Comparison of ENCODE assay signal across 22 cellular contexts in genomic region chr11:1856306-1857005, GRCh38. TPM values are rescaled to one million over a fixed set of nuclear protein-coding genes. Genes with fewer than 3 reads are reported as not detected.
A peak's percentile ranks its signal among the peaks of the same experiment; 100 is the strongest.
DNase-seq lines count a peak whose midpoint lies in the region; ATAC-seq and TF ChIP-seq lines count a peak whose summit lies in the region.
"Had no signal": no experiment of that assay in that cellular context is flagged by ENCODE, and none has a peak within 500 bp of the region (broad histone marks: within the 10 kb centered on the region; RNA-seq: fewer than 3 reads in every experiment).

No MANE protein-coding gene starts in this region.

- no peaks in the 10 kb centered on the region for H3F3A ChIP-seq in neural progenitor cell (ENCODE audit: low read depth)

- H3K4me1 ChIP-seq in neural progenitor cell = peaks cover 8% of the 10 kb centered on the region
- H3K4me1 ChIP-seq: foreskin keratinocyte, sigmoid colon had no signal

- no peaks in the 10 kb centered on the region for H3K36me3 ChIP-seq in neural progenitor cell
- no peaks in the 10 kb centered on the region for H3K36me3 ChIP-seq in MG63
- H3K36me3 ChIP-seq: brain microvascular endothelial cell, sigmoid colon, WERI-Rb-1 had no signal

- CTCF ChIA-PET in activated CD4-positive, alpha-beta memory T cell treated with anti-CD3 and anti-CD28 coated beads for 36 hours (lab: Charles Lee) = interaction anchor here (0.8 to 5.1 kb wide), 3 partner anchors 26 to 310 kb away, joined by 3 to 23 read pairs (median 14); no protein-coding TSS in a partner anchor
- CTCF ChIA-PET in activated CD4-positive, alpha-beta memory T cell treated with anti-CD3 and anti-CD28 coated beads, Interleukin-2, amount 10 ng/mL, durations not matched to agents 7 days and 5 days (lab: Charles Lee) = interaction anchor here (0.8 to 1.3 kb wide), 2 partner anchors 20 to 23 kb away, joined by 3 to 4 read pairs; no protein-coding TSS in a partner anchor

- H3K9ac ChIP-seq in neural progenitor cell = no peak overlapping the region

- H3K4me3 ChIP-seq in GM12864 (ENCODE audit: low read depth, low read length) (peak overlapping the region; percentile 82), neural progenitor cell (no peak overlapping the region), MG63 (no peak overlapping the region)
- H3K4me3 ChIP-seq: sigmoid colon had no signal

- peaks cover 40% of the 10 kb centered on the region for H3K4me1 Mint-ChIP-seq in activated CD4-positive, alpha-beta memory T cell treated with anti-CD3 and anti-CD28 coated beads for 36 hours (ENCODE audit: low read depth)
- H3K4me1 Mint-ChIP-seq in activated CD4-positive, alpha-beta memory T cell treated with anti-CD3 and anti-CD28 coated beads, Interleukin-2, amount 10 ng/mL, durations not matched to agents 7 days and 5 days = peaks cover 33% of the 10 kb centered on the region
- peaks cover 16% of the 10 kb centered on the region for H3K4me1 Mint-ChIP-seq in activated naive CD8-positive, alpha-beta T cell treated with anti-CD3 and anti-CD28 coated beads, Interleukin-2, amount 10 ng/mL, durations not matched to agents 7 days and 5 days
- H3K4me1 Mint-ChIP-seq in neural progenitor cell = no peaks in the 10 kb centered on the region

- no peak overlapping the region for H2AFZ ChIP-seq in neural progenitor cell (replicated peaks)

- intact Hi-C loops in activated CD4-positive, alpha-beta memory T cell treated with anti-CD3 and anti-CD28 coated beads for 36 hours (cut with micrococcal nuclease) = no loop called here

- POLR2A ChIA-PET in activated CD4-positive, alpha-beta memory T cell treated with anti-CD3 and anti-CD28 coated beads for 36 hours (lab: Charles Lee) = interaction anchor here (3.2 kb wide), 1 partner anchor 13 kb away, joined by 13 read pairs; no protein-coding TSS in a partner anchor
- POLR2A ChIA-PET in activated CD4-positive, alpha-beta memory T cell treated with anti-CD3 and anti-CD28 coated beads, Interleukin-2, amount 10 ng/mL, durations not matched to agents 7 days and 5 days (lab: Charles Lee) = interaction anchor here (1.8 to 7.1 kb wide), 2 partner anchors 9 to 33 kb away, joined by 5 to 67 read pairs; partner anchors contain the start of gene PRR33
- POLR2A ChIA-PET in activated naive CD8-positive, alpha-beta T cell treated with anti-CD3 and anti-CD28 coated beads, Interleukin-2, amount 10 ng/mL, durations not matched to agents 7 days and 5 days (lab: Charles Lee) = interaction anchor here (1.4 kb wide), 1 partner anchor 13 kb away, joined by 3 read pairs; no protein-coding TSS in a partner anchor

- H3K27ac Mint-ChIP-seq in activated CD4-positive, alpha-beta memory T cell treated with anti-CD3 and anti-CD28 coated beads for 36 hours = peak overlapping the region; percentile 49
- no peak overlapping the region for H3K27ac Mint-ChIP-seq in activated CD4-positive, alpha-beta memory T cell treated with anti-CD3 and anti-CD28 coated beads, Interleukin-2, amount 10 ng/mL, durations not matched to agents 7 days and 5 days
- no peak overlapping the region for H3K27ac Mint-ChIP-seq in activated naive CD8-positive, alpha-beta T cell treated with anti-CD3 and anti-CD28 coated beads, Interleukin-2, amount 10 ng/mL, durations not matched to agents 7 days and 5 days
- peak overlapping the region; percentile 88 for H3K27ac Mint-ChIP-seq in neural progenitor cell
- H3K27ac Mint-ChIP-seq: activated naive CD4-positive, alpha-beta T cell treated with anti-CD3 and anti-CD28 coated beads, Interleukin-2, amount 50 U/mL, for 24 hours had no signal

- peaks cover 5% of the 10 kb centered on the region for H3K36me3 Mint-ChIP-seq in activated CD4-positive, alpha-beta memory T cell treated with anti-CD3 and anti-CD28 coated beads for 36 hours
- H3K36me3 Mint-ChIP-seq in activated CD4-positive, alpha-beta memory T cell treated with anti-CD3 and anti-CD28 coated beads, Interleukin-2, amount 10 ng/mL, durations not matched to agents 7 days and 5 days (ENCODE audit: low read depth) = peaks cover 27% of the 10 kb centered on the region
- peaks cover 10% of the 10 kb centered on the region for H3K36me3 Mint-ChIP-seq in activated naive CD8-positive, alpha-beta T cell treated with anti-CD3 and anti-CD28 coated beads, Interleukin-2, amount 10 ng/mL, durations not matched to agents 7 days and 5 days
- no peaks in the 10 kb centered on the region for H3K36me3 Mint-ChIP-seq in neural progenitor cell
- H3K36me3 Mint-ChIP-seq: activated naive CD4-positive, alpha-beta T cell treated with anti-CD3 and anti-CD28 coated beads, Interleukin-2, amount 50 U/mL, for 24 hours had no signal

- H3K27me3 ChIP-seq in neural progenitor cell (peaks cover 14% of the 10 kb centered on the region), MG63 (0 out of 2 replicates have a peak, but pooled peaks cover 3% of the 10 kb centered on the region)
- H3K27me3 ChIP-seq: brain microvascular endothelial cell, sigmoid colon had no signal

- TF ChIP-seq CTCF in GM12864 (IDR thresholded peaks at IDR 0.05; ENCODE audit: low read depth, low read length, missing control alignments) (no peak), neural progenitor cell (IDR thresholded peaks at IDR 0.05) (no peak)

- H3K9me3 Mint-ChIP-seq in activated CD4-positive, alpha-beta memory T cell treated with anti-CD3 and anti-CD28 coated beads for 36 hours = no peaks in the 10 kb centered on the region
- H3K9me3 Mint-ChIP-seq in activated CD4-positive, alpha-beta memory T cell treated with anti-CD3 and anti-CD28 coated beads, Interleukin-2, amount 10 ng/mL, durations not matched to agents 7 days and 5 days = no peaks in the 10 kb centered on the region
- H3K9me3 Mint-ChIP-seq in activated naive CD8-positive, alpha-beta T cell treated with anti-CD3 and anti-CD28 coated beads, Interleukin-2, amount 10 ng/mL, durations not matched to agents 7 days and 5 days = no peaks in the 10 kb centered on the region
- no peaks in the 10 kb centered on the region for H3K9me3 Mint-ChIP-seq in neural progenitor cell
- H3K9me3 Mint-ChIP-seq: activated naive CD4-positive, alpha-beta T cell treated with anti-CD3 and anti-CD28 coated beads, Interleukin-2, amount 50 U/mL, for 24 hours had no signal

- H3K79me2 ChIP-seq in neural progenitor cell (ENCODE audit: low read depth) = no peaks in the 10 kb centered on the region

- DNase-seq in activated CD4-positive, alpha-beta memory T cell treated with anti-CD3 and anti-CD28 coated beads for 36 hours = no peak
- no peak for DNase-seq in activated CD4-positive, alpha-beta memory T cell treated with anti-CD3 and anti-CD28 coated beads, Interleukin-2, amount 10 ng/mL, durations not matched to agents 7 days and 5 days
- no peak for DNase-seq in GM12864 (ENCODE audit: low read depth)
- DNase-seq in activated naive CD8-positive, alpha-beta T cell treated with anti-CD3 and anti-CD28 coated beads, Interleukin-2, amount 10 ng/mL, durations not matched to agents 7 days and 5 days = no peak
- no peak for DNase-seq in neural progenitor cell (ENCODE audit: low spot score)
- no peak for DNase-seq in MG63
- DNase-seq in NCI-H510A treated with DMSO at 0.1 percent for 48 hours (lab: John Stamatoyannopoulos, UW) = no peak
- DNase-seq in inferior parietal cortex (ENCODE audit: extremely low spot score) = no peak
- DNase-seq: brain microvascular endothelial cell, cortex of kidney, DMS79, foreskin keratinocyte, NCI-H187, NCI-H446, sigmoid colon, WERI-Rb-1 had no signal

- H3K4me3 Mint-ChIP-seq in activated CD4-positive, alpha-beta memory T cell treated with anti-CD3 and anti-CD28 coated beads for 36 hours = no peak overlapping the region
- H3K4me3 Mint-ChIP-seq in activated CD4-positive, alpha-beta memory T cell treated with anti-CD3 and anti-CD28 coated beads, Interleukin-2, amount 10 ng/mL, durations not matched to agents 7 days and 5 days = no peak overlapping the region
- H3K4me3 Mint-ChIP-seq in activated naive CD8-positive, alpha-beta T cell treated with anti-CD3 and anti-CD28 coated beads, Interleukin-2, amount 10 ng/mL, durations not matched to agents 7 days and 5 days = peak overlapping the region; percentile 12
- no peak overlapping the region for H3K4me3 Mint-ChIP-seq in neural progenitor cell

- H3K4me2 ChIP-seq in neural progenitor cell = no peak overlapping the region

- ATAC-seq in activated naive CD8-positive, alpha-beta T cell treated with anti-CD3 and anti-CD28 coated beads, Interleukin-2, amount 10 ng/mL, durations not matched to agents 7 days and 5 days (ENCODE audit: low read depth) = no peak
- ATAC-seq: foreskin keratinocyte, HepG2 had no signal

- no peaks in the 10 kb centered on the region for H4K20me1 ChIP-seq in neural progenitor cell (ENCODE audit: low read depth)

- H3K9me3 ChIP-seq in neural progenitor cell (ENCODE audit: low read depth) (no peaks in the 10 kb centered on the region), MG63 (no peaks in the 10 kb centered on the region)
- H3K9me3 ChIP-seq: sigmoid colon had no signal

- no peak overlapping the region for H3K27ac ChIP-seq in neural progenitor cell
- H3K27ac ChIP-seq: brain microvascular endothelial cell, foreskin keratinocyte, sigmoid colon, WERI-Rb-1 had no signal

- no peaks in the 10 kb centered on the region for H3K27me3 Mint-ChIP-seq in activated CD4-positive, alpha-beta memory T cell treated with anti-CD3 and anti-CD28 coated beads for 36 hours
- no peaks in the 10 kb centered on the region for H3K27me3 Mint-ChIP-seq in activated CD4-positive, alpha-beta memory T cell treated with anti-CD3 and anti-CD28 coated beads, Interleukin-2, amount 10 ng/mL, durations not matched to agents 7 days and 5 days
- no peaks in the 10 kb centered on the region for H3K27me3 Mint-ChIP-seq in activated naive CD8-positive, alpha-beta T cell treated with anti-CD3 and anti-CD28 coated beads, Interleukin-2, amount 10 ng/mL, durations not matched to agents 7 days and 5 days
- H3K27me3 Mint-ChIP-seq in neural progenitor cell (ENCODE audit: insufficient read depth, low read depth) = no peaks in the 10 kb centered on the region
- H3K27me3 Mint-ChIP-seq: activated naive CD4-positive, alpha-beta T cell treated with anti-CD3 and anti-CD28 coated beads, Interleukin-2, amount 50 U/mL, for 24 hours had no signal

RNA-seq across cellular contexts. Expression of gene LSP1, which starts 3.6 kb away (rescaled TPM):
- total RNA-seq in activated CD4-positive, alpha-beta memory T cell treated with anti-CD3 and anti-CD28 coated beads for 36 hours = 100 to 1,000 TPM; 179 to 181 TPM
- 100 to 1,000 TPM; 590 TPM for total RNA-seq in activated CD4-positive, alpha-beta memory T cell treated with anti-CD3 and anti-CD28 coated beads, Interleukin-2, amount 10 ng/mL, durations not matched to agents 7 days and 5 days
- 100 to 1,000 TPM; 438 to 453 TPM for total RNA-seq in activated naive CD8-positive, alpha-beta T cell treated with anti-CD3 and anti-CD28 coated beads, Interleukin-2, amount 10 ng/mL, durations not matched to agents 7 days and 5 days
- not detected in 2 replicates for total RNA-seq in neural progenitor cell (ENCODE audit: low replicate concordance)
- 41.7 and 66.6 TPM in 2 replicates for total RNA-seq in MG63 (2014; rRNA removed; shearing (Covaris generic); ENCODE audit: low replicate concordance)

RNA-seq across cellular contexts. Expression of gene TNNI2, which starts 17.7 kb away (rescaled TPM):
- total RNA-seq in activated CD4-positive, alpha-beta memory T cell treated with anti-CD3 and anti-CD28 coated beads for 36 hours = not detected
- total RNA-seq in activated CD4-positive, alpha-beta memory T cell treated with anti-CD3 and anti-CD28 coated beads, Interleukin-2, amount 10 ng/mL, durations not matched to agents 7 days and 5 days = under 1 TPM; 0.38 to 0.60 TPM
- total RNA-seq in activated naive CD8-positive, alpha-beta T cell treated with anti-CD3 and anti-CD28 coated beads, Interleukin-2, amount 10 ng/mL, durations not matched to agents 7 days and 5 days = under 1 TPM in 1 of 2 experiments, not detected in 1; 0.67 TPM
- total RNA-seq in neural progenitor cell (ENCODE audit: low replicate concordance) = 1.2 and 2.6 TPM in 2 replicates
- not detected in 2 replicates for total RNA-seq in MG63 (2014; rRNA removed; shearing (Covaris generic); ENCODE audit: low replicate concordance)
- total RNA-seq: sigmoid colon had no signal

RNA-seq across cellular contexts. Expression of gene SYT8, which starts 21.7 kb away (rescaled TPM):
- not detected for total RNA-seq in activated CD4-positive, alpha-beta memory T cell treated with anti-CD3 and anti-CD28 coated beads for 36 hours
- total RNA-seq in activated CD4-positive, alpha-beta memory T cell treated with anti-CD3 and anti-CD28 coated beads, Interleukin-2, amount 10 ng/mL, durations not matched to agents 7 days and 5 days = not detected
- total RNA-seq in activated naive CD8-positive, alpha-beta T cell treated with anti-CD3 and anti-CD28 coated beads, Interleukin-2, amount 10 ng/mL, durations not matched to agents 7 days and 5 days = not detected
- not detected in 2 replicates for total RNA-seq in neural progenitor cell (ENCODE audit: low replicate concordance)
- not detected in 2 replicates for total RNA-seq in MG63 (2014; rRNA removed; shearing (Covaris generic); ENCODE audit: low replicate concordance)
- total RNA-seq: sigmoid colon, subcutaneous adipose tissue had no signal

RNA-seq across cellular contexts. Expression of gene PRR33, which starts 35.2 kb away (rescaled TPM):
- total RNA-seq in activated CD4-positive, alpha-beta memory T cell treated with anti-CD3 and anti-CD28 coated beads for 36 hours = under 1 TPM in 1 of 2 experiments, not detected in 1; 0.07 TPM
- total RNA-seq in activated CD4-positive, alpha-beta memory T cell treated with anti-CD3 and anti-CD28 coated beads, Interleukin-2, amount 10 ng/mL, durations not matched to agents 7 days and 5 days = under 1 TPM; 0.08 TPM
- total RNA-seq in activated naive CD8-positive, alpha-beta T cell treated with anti-CD3 and anti-CD28 coated beads, Interleukin-2, amount 10 ng/mL, durations not matched to agents 7 days and 5 days = not detected
- not detected in 2 replicates for total RNA-seq in neural progenitor cell (ENCODE audit: low replicate concordance)
- total RNA-seq in MG63 (2014; rRNA removed; shearing (Covaris generic); ENCODE audit: low replicate concordance) = not detected in 2 replicates
- total RNA-seq: foreskin keratinocyte, HepG2, mucosa of gallbladder, osteocyte, sigmoid colon, subcutaneous adipose tissue, urinary bladder had no signal

Comparison
In these comparisons a context has a peak if more than half of its experiments do, and no peak if none do; other contexts are left out.
1. H3K27ac Mint-ChIP-seq: peak in activated CD4-positive, alpha-beta memory T cell treated with anti-CD3 and anti-CD28 coated beads for 36 hours (single experiment) and neural progenitor cell (single experiment); none in activated CD4-positive, alpha-beta memory T cell treated with anti-CD3 and anti-CD28 coated beads, Interleukin-2, amount 10 ng/mL, durations not matched to agents 7 days and 5 days (single experiment) and activated naive CD8-positive, alpha-beta T cell treated with anti-CD3 and anti-CD28 coated beads, Interleukin-2, amount 10 ng/mL, durations not matched to agents 7 days and 5 days (single experiment).
2. RNA of gene LSP1, which starts 3.6 kb away (total RNA-seq): 590 TPM in activated CD4-positive, alpha-beta memory T cell treated with anti-CD3 and anti-CD28 coated beads, Interleukin-2, amount 10 ng/mL, durations not matched to agents 7 days and 5 days, 438 to 453 TPM in activated naive CD8-positive, alpha-beta T cell treated with anti-CD3 and anti-CD28 coated beads, Interleukin-2, amount 10 ng/mL, durations not matched to agents 7 days and 5 days, 179 to 181 TPM in activated CD4-positive, alpha-beta memory T cell treated with anti-CD3 and anti-CD28 coated beads for 36 hours and 41.7 to 66.6 TPM in MG63; not detected in neural progenitor cell; every median in the first group is over 10 times any median in the second.